In genomic region chr6:37699138-37699766, GRCh38 we compare ENCODE assay signal across 8 cellular contexts. TPM values are rescaled to one million over a fixed set of nuclear protein-coding genes. Genes with fewer than 3 reads are reported as not detected.
DNase-seq lines count a peak whose midpoint lies in the region; ATAC-seq and TF ChIP-seq lines count a peak whose summit lies in the region.

No MANE protein-coding gene starts in this region.

- peaks cover 88% of the 10 kb centered on the region for H3K27me3 Mint-ChIP-seq in WTC11 (ENCODE audit: low read depth)

- CTCF ChIA-PET in WTC11 (lab: Charles Lee): interaction anchor here (1.0 to 2.2 kb wide), 5 partner anchors 7 to 140 kb away, joined by 3 to 7 read pairs (median 5); no protein-coding TSS in a partner anchor

- no peaks in the 10 kb centered on the region for H3K36me3 Mint-ChIP-seq in WTC11

- WGBS in heart left ventricle, 4 donors: 25 to 43% (median 31%) methylated on average over 27 to 32 of the region's 32 CpGs
- WGBS in esophagus squamous epithelium, 2 donors: 34 to 37% methylated on average over 17 to 29 of the region's 32 CpGs

- H3K4me1 ChIP-seq in heart left ventricle (peaks cover 6 to 42% (median 21%) of the 10 kb centered on the region in 12 donors), esophagus squamous epithelium (peaks cover 16 to 54% (median 28%) of the 10 kb centered on the region in 3 donors), skeletal muscle satellite cell (ENCODE audit: control insufficient read depth, insufficient read depth, low read length) (peaks cover 17% of the 10 kb centered on the region)

- peak overlapping the region; percentile 88 for H3K4me3 Mint-ChIP-seq in WTC11

- TF ChIP-seq POLR2A in heart left ventricle (IDR thresholded peaks at IDR 0.05) (no peak), esophagus squamous epithelium (IDR thresholded peaks at IDR 0.05) (no peak)

- no peak for DNase-seq in heart left ventricle
- no peak for DNase-seq in Right ventricle myocardium superior
- DNase-seq in WTC11 (ENCODE audit: low spot score): no peak
- no peak for DNase-seq in esophagus squamous epithelium (lab: John Stamatoyannopoulos, UW)
- DNase-seq in DMS114 treated with DMSO at 0.1 percent for 48 hours (lab: John Stamatoyannopoulos, UW; ENCODE audit: unreplicated experiment): no peak
- DNase-seq in SKM-1 treated with dmso at 0.1 percent for 144 hours (lab: John Stamatoyannopoulos, UW; ENCODE audit: unreplicated experiment): no peak
- DNase-seq in occipital lobe (lab: John Stamatoyannopoulos, UW): no peak

- POLR2A ChIA-PET in WTC11 (lab: Charles Lee): interaction anchor here (1.0 kb wide), 2 partner anchors 120 to 133 kb away, joined by 3 read pairs; partner anchors contain the start of gene ZFAND3

- H3K4me3 ChIP-seq in heart left ventricle (peak overlapping the region; percentile 54 to 84 (median 70)), esophagus squamous epithelium (peak overlapping the region; percentile 46 to 81 (median 68)), skeletal muscle satellite cell (ENCODE audit: low read length) (peak overlapping the region; percentile 83)

- peak overlapping the region; percentile 80 for H3K9ac ChIP-seq in skeletal muscle satellite cell (ENCODE audit: low read depth, low read length)

- ATAC-seq in heart left ventricle: no peak
- no peak for ATAC-seq in Right ventricle myocardium superior (ENCODE audit: poor library complexity)
- ATAC-seq in WTC11: no peak

- H3K9me3 ChIP-seq in heart left ventricle: no peaks in the 10 kb centered on the region
- no peaks in the 10 kb centered on the region for H3K9me3 ChIP-seq in esophagus squamous epithelium
- H3K9me3 ChIP-seq in skeletal muscle satellite cell (replicated peaks; ENCODE audit: low read length): no peaks in the 10 kb centered on the region

- no peak overlapping the region for H3K27ac Mint-ChIP-seq in WTC11

- peaks cover 0 to 45% (median 18%) of the 10 kb centered on the region in 9 donors for H3K27me3 ChIP-seq in heart left ventricle
- peaks cover 0 to 53% (median 0%) of the 10 kb centered on the region in 4 donors for H3K27me3 ChIP-seq in esophagus squamous epithelium
- H3K27me3 ChIP-seq in skeletal muscle satellite cell (ENCODE audit: control insufficient read depth, insufficient read depth, low read length): peaks cover 34% of the 10 kb centered on the region

- H3K9me3 Mint-ChIP-seq in WTC11: no peaks in the 10 kb centered on the region

- peak overlapping the region; percentile 100 for H3K4me2 ChIP-seq in skeletal muscle satellite cell (ENCODE audit: low read length)

- intact Hi-C loops in heart left ventricle (cut with DNase I): loop anchor here in 6 of 10 donors (10.0 kb wide), 4 partner anchors 134 to 796 kb away; no protein-coding TSS in a partner anchor
- intact Hi-C loops in Right ventricle myocardium superior (cut with DNase I): loop anchor here (5.0 to 10.0 kb wide), 4 partner anchors 134 to 793 kb away; no protein-coding TSS in a partner anchor
- intact Hi-C loops in esophagus squamous epithelium (cut with DNase I): loop anchor here (10.0 kb wide), 2 partner anchors 214 to 796 kb away; no protein-coding TSS in a partner anchor

- no peak for TF ChIP-seq CTCF in heart left ventricle (IDR thresholded peaks at IDR 0.05)
- TF ChIP-seq CTCF in WTC11 (IDR thresholded peaks at IDR 0.05): no peak
- TF ChIP-seq CTCF in esophagus squamous epithelium (IDR thresholded peaks at IDR 0.05): no peak

- H3K36me3 ChIP-seq in heart left ventricle (no peaks in the 10 kb centered on the region), esophagus squamous epithelium (no peaks in the 10 kb centered on the region), skeletal muscle satellite cell (ENCODE audit: insufficient read depth, low read length) (no peaks in the 10 kb centered on the region)

- H3K4me1 Mint-ChIP-seq in WTC11: peaks cover 24% of the 10 kb centered on the region

- H3K27ac ChIP-seq in heart left ventricle: peak overlapping the region in 3 of 12 donors; percentile 18 to 83 (median 71)
- peak overlapping the region in 3 of 4 donors; percentile 36 to 86 (median 84) for H3K27ac ChIP-seq in esophagus squamous epithelium

TF ChIP-seq in WTC11, 78 proteins besides CTCF, POLR2A, EP300 and RAD21:
- TF ChIP-seq GTF2I (CRISPR knock-in tag; conservative IDR thresholded peaks at IDR 0.05): no peak
- no peak for TF ChIP-seq IRF1 (CRISPR knock-in tag; IDR thresholded peaks at IDR 0.05)
- peak; percentile 40; the same call in 1 of the 2 replicates for TF ChIP-seq SP1 (CRISPR knock-in tag; conservative IDR thresholded peaks at IDR 0.05)
TF ChIP-seq in WTC11: peak in this region for 1.

RNA-seq across cellular contexts. Expression of gene MDGA1, which starts 1.6 kb away (rescaled TPM):
- total RNA-seq in heart left ventricle (1 to 10 TPM; 1.1 to 4.9 (median 2.0) TPM), Right ventricle myocardium superior (12.5 TPM), WTC11 (2021) (1.3 to 2.6 TPM (median 1.3 TPM) in 3 replicates), esophagus squamous epithelium (10 to 100 TPM; 10.1 to 26.5 (median 11.3) TPM), occipital lobe (19.8 TPM)
- polyA plus RNA-seq in heart left ventricle: 1 to 10 TPM in 1 of 2 donors, under 1 TPM in 1; 0.29 to 1.8 TPM
- 1.0 and 1.5 TPM in 2 replicates for total RNA-seq in skeletal muscle satellite cell (2012; rRNA removed)
